ENCODE assay signal across 13 cellular contexts in the genomic region with DNA sequence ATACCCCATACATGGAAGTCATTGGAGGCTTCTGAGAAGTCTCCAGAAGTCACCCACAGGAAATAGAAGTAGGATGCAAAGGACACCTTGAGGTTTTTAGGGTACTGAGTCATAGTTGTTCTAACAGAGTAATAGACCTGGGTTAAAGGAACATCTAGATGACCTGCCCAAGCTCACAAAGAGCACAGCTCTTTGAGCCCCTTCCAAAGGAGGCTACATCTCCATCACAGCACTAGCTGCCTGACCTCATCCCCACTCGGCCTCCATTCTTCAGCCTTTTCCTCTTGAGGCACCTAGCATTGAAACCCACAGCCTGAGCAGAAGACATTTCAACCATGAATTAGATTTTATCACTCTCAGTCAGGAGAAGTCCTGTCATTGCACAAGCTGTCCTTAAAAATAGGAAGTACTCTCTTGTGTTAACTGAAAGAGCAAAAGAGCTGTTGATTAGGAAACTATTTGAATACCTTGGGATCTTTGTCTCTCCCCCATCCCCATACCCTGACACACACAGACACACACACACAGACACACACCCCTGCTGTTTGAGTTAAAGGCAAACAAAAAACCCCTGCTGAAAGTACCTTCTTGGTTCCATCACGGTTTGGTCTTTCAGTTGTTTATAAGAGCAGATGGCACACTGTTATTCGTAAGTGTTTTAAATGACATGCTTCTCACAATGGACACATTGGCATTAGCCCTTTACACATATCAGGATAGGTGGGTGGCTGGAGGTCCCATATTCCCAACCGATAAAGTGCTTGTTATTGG. TPM values are rescaled to one million over a fixed set of nuclear protein-coding genes. Genes with fewer than 3 reads are reported as not detected.
DNase-seq lines count a peak whose midpoint lies in the region; ATAC-seq and TF ChIP-seq lines count a peak whose summit lies in the region.
"Had no signal": no experiment of that assay in that cellular context is flagged by ENCODE, and none has a peak within 500 bp of the region (broad histone marks: within the 10 kb centered on the region; RNA-seq: fewer than 3 reads in every experiment).

No MANE protein-coding gene starts in this region.

- H3K79me1 ChIP-seq in H9 (ENCODE audit: insufficient read depth, low read depth, low read length, poor library complexity, severe bottlenecking): no peaks in the 10 kb centered on the region

- H2BK5ac ChIP-seq in H9 (ENCODE audit: insufficient read length, low read length): no peak overlapping the region

- no peaks in the 10 kb centered on the region for H3K23me2 ChIP-seq in H9 (ENCODE audit: insufficient read length, low read depth, low read length, poor library complexity, severe bottlenecking)

- H2AFZ ChIP-seq in H9 (ENCODE audit: low read length): no peak overlapping the region

- no peaks in the 10 kb centered on the region for H3K27me3 Mint-ChIP-seq in H9 (ENCODE audit: low read depth)
- H3K27me3 Mint-ChIP-seq in T-helper 17 cell: no peaks in the 10 kb centered on the region
- peaks cover 1% of the 10 kb centered on the region for H3K27me3 Mint-ChIP-seq in endothelial cell (ENCODE audit: unreplicated experiment)

- no peak overlapping the region for H2BK15ac ChIP-seq in H9 (ENCODE audit: low read depth, low read length)

- H3K36me3 Mint-ChIP-seq in H9 (ENCODE audit: insufficient read depth in 1 of 3, low read depth in 3 of 3): peaks cover 5 to 22% (median 5%) of the 10 kb centered on the region in 3 experiments; a peak in 6 of 7 replicates
- H3K36me3 Mint-ChIP-seq in T-helper 17 cell (ENCODE audit: low read depth): peaks cover 11% of the 10 kb centered on the region
- H3K36me3 Mint-ChIP-seq in endothelial cell (ENCODE audit: low read depth, unreplicated experiment): peaks cover 52% of the 10 kb centered on the region

- H3K18ac ChIP-seq in H9 (ENCODE audit: insufficient read length, low read depth, low read length): no peak overlapping the region

- H3K4ac ChIP-seq in H9 (ENCODE audit: low read depth, low read length): no peak overlapping the region

- no peaks in the 10 kb centered on the region for H3K27me3 ChIP-seq in BLaER1 treated with 17β-estradiol and CSF1 and Interleukin-3, amounts not matched to agents 10 nM and 100 nM
- no peaks in the 10 kb centered on the region for H3K27me3 ChIP-seq in H9 (ENCODE audit: insufficient read depth, low read length)

- peak overlapping the region in 2 of 3 experiments; percentile 9 to 30; a peak in 2 of 7 replicates for H3K27ac Mint-ChIP-seq in H9
- peak overlapping the region; percentile 90 for H3K27ac Mint-ChIP-seq in T-helper 17 cell
- H3K27ac Mint-ChIP-seq in endothelial cell (ENCODE audit: unreplicated experiment): peak overlapping the region; percentile 30

- peaks cover 90 to 100% (median 96%) of the 10 kb centered on the region in 11 experiments for H3K36me3 ChIP-seq in BLaER1 treated with 17β-estradiol and CSF1 and Interleukin-3, amounts not matched to agents 10 nM and 100 nM

- H2BK12ac ChIP-seq in H9 (ENCODE audit: insufficient read length, low read depth, low read length): no peak overlapping the region

- no peak for TF ChIP-seq CTCF in H9 (conservative IDR thresholded peaks at IDR 0.05)
- no peak for TF ChIP-seq CTCF in endothelial cell (IDR thresholded peaks at IDR 0.05; ENCODE audit: unreplicated experiment)

- no peak overlapping the region for H2AK5ac ChIP-seq in H9 (ENCODE audit: insufficient read length, low read length)

- H3K4me1 Mint-ChIP-seq in H9: peaks cover 22 to 37% of the 10 kb centered on the region in 2 experiments
- peaks cover 31% of the 10 kb centered on the region for H3K4me1 Mint-ChIP-seq in T-helper 17 cell
- H3K4me1 Mint-ChIP-seq in endothelial cell (ENCODE audit: unreplicated experiment): peaks cover 5% of the 10 kb centered on the region

- no peak overlapping the region for H2BK20ac ChIP-seq in H9 (ENCODE audit: low read depth, low read length, poor library complexity, severe bottlenecking)

- no peak overlapping the region for H3K4me3 ChIP-seq in BLaER1 treated with 17β-estradiol and CSF1 and Interleukin-3, amounts not matched to agents 10 nM and 100 nM

- no peak overlapping the region for H4K91ac ChIP-seq in H9 (ENCODE audit: insufficient read length, low read depth, low read length)

- peak overlapping the region in 8 of 11 experiments; percentile 25 to 84 (median 72); a peak in 16 of 22 replicates for H3K4me2 ChIP-seq in BLaER1 treated with 17β-estradiol and CSF1 and Interleukin-3, amounts not matched to agents 10 nM and 100 nM
- no peak overlapping the region for H3K4me2 ChIP-seq in H9 (ENCODE audit: insufficient read depth, insufficient read length, low read length)

- no peak overlapping the region for H3K14ac ChIP-seq in H9 (ENCODE audit: insufficient read depth, low read length)

- H3K4me1 ChIP-seq in BLaER1 treated with 17β-estradiol and CSF1 and Interleukin-3, amounts not matched to agents 10 nM and 100 nM: peaks cover 0 to 75% (median 41%) of the 10 kb centered on the region in 10 experiments; a peak in 15 of 20 replicates
- 0 out of 2 replicates have a peak, but pooled peaks cover 2% of the 10 kb centered on the region for H3K4me1 ChIP-seq in H9 (ENCODE audit: insufficient read depth, low read length)
- H3K4me1 ChIP-seq: Caco-2 had no signal

- ATAC-seq in T-helper 17 cell: peak; percentile 87
- no peak for ATAC-seq in GM19395 (IDR thresholded peaks at IDR 0.05; ENCODE audit: unreplicated experiment)
- ATAC-seq in HG03175 (IDR thresholded peaks at IDR 0.05; ENCODE audit: unreplicated experiment): no peak
- ATAC-seq: PC-3, sciatic nerve had no signal

- H3K9ac ChIP-seq in BLaER1 treated with 17β-estradiol and CSF1 and Interleukin-3, amounts not matched to agents 10 nM and 100 nM: peak overlapping the region in 9 of 11 experiments; percentile 6 to 69 (median 54); a peak in 14 of 22 replicates
- no peak overlapping the region for H3K9ac ChIP-seq in H9 (ENCODE audit: extremely low read depth, insufficient read length, low read length)

- no peaks in the 10 kb centered on the region for H3K9me3 Mint-ChIP-seq in H9
- H3K9me3 Mint-ChIP-seq in endothelial cell (ENCODE audit: unreplicated experiment): no peaks in the 10 kb centered on the region

- peaks cover 0 to 38% (median 0%) of the 10 kb centered on the region in 11 experiments; a peak in 4 of 22 replicates for H4K20me1 ChIP-seq in BLaER1 treated with 17β-estradiol and CSF1 and Interleukin-3, amounts not matched to agents 10 nM and 100 nM
- H4K20me1 ChIP-seq in H9 (ENCODE audit: control insufficient read depth, insufficient read depth, insufficient read length): no peaks in the 10 kb centered on the region

- H3K79me2 ChIP-seq in H9 (ENCODE audit: insufficient read depth, low read length): no peaks in the 10 kb centered on the region

- DNase-seq in H9: no peak
- DNase-seq in T-helper 17 cell: no peak
- no peak for DNase-seq in endothelial cell (ENCODE audit: low spot score)
- DNase-seq in H4 (ENCODE audit: low spot score): no peak
- no peak for DNase-seq in NCI-H1694 (lab: John Stamatoyannopoulos, UW)
- DNase-seq: Caco-2, midbrain, PC-3 had no signal

- H3T11ph ChIP-seq in H9 (ENCODE audit: low read length): no peak overlapping the region

- H4K5ac ChIP-seq in H9 (ENCODE audit: insufficient read length, low read depth, low read length): no peak overlapping the region

- no peak overlapping the region for H4K8ac ChIP-seq in H9 (replicated peaks; ENCODE audit: insufficient read length, low read depth, low read length)

- no peak overlapping the region for H2BK120ac ChIP-seq in H9 (ENCODE audit: low read depth, low read length, poor library complexity, severe bottlenecking)

- H3K4me3 Mint-ChIP-seq in H9 (no peak overlapping the region), T-helper 17 cell (peak overlapping the region; percentile 70), endothelial cell (ENCODE audit: unreplicated experiment) (peak overlapping the region; percentile 35)

- H3K9me3 ChIP-seq in BLaER1 treated with 17β-estradiol and CSF1 and Interleukin-3, amounts not matched to agents 10 nM and 100 nM (replicated peaks in 1 of 11): no peaks in the 10 kb centered on the region
- no peaks in the 10 kb centered on the region for H3K9me3 ChIP-seq in H9 (ENCODE audit: control insufficient read depth, low read depth, low read length)
- H3K9me3 ChIP-seq in T-helper 17 cell (ENCODE audit: control insufficient read depth, low read length, poor library complexity, severe bottlenecking): peaks cover 3% of the 10 kb centered on the region
- H3K9me3 ChIP-seq: Caco-2 had no signal

- H3K23ac ChIP-seq in H9 (ENCODE audit: insufficient read length, low read depth, low read length): no peak overlapping the region

- H3K56ac ChIP-seq in H9 (ENCODE audit: insufficient read length, low read depth, low read length): no peak overlapping the region

- no CpG with 5 or more reads among the region's 4 CpGs for WGBS in H9 (ENCODE audit: extremely low coverage, insufficient read length, low lambda C conversion rate)

- peak overlapping the region in 10 of 11 experiments; percentile 38 to 84 (median 74); a peak in 19 of 22 replicates for H3K27ac ChIP-seq in BLaER1 treated with 17β-estradiol and CSF1 and Interleukin-3, amounts not matched to agents 10 nM and 100 nM
- no peak overlapping the region for H3K27ac ChIP-seq in H9 (ENCODE audit: insufficient read length, low read depth, low read length)

RNA-seq across cellular contexts. Expression of a gene that starts 22.2 kb away (rescaled TPM):
- total RNA-seq in H9 (2021): 12.9 and 13.4 TPM in 2 replicates
- 10 to 100 TPM; 48.5 to 73.2 TPM for total RNA-seq in T-helper 17 cell
- total RNA-seq in endothelial cell (ENCODE audit: unreplicated experiment): 57.9 TPM
- 21.8 and 23.2 TPM in 2 replicates for total RNA-seq in H4 (2014; rRNA removed; shearing (Covaris generic))

RNA-seq across cellular contexts. Expression of a gene that starts 30.4 kb away (rescaled TPM):
- total RNA-seq in H9 (2021): not detected in 2 replicates
- not detected for total RNA-seq in T-helper 17 cell
- total RNA-seq in endothelial cell (ENCODE audit: unreplicated experiment): not detected
- total RNA-seq in H4 (2014; rRNA removed; shearing (Covaris generic)): not detected in 2 replicates
- total RNA-seq: activated CD8-positive, alpha-beta memory T cell treated with anti-CD3 and anti-CD28 coated beads for 36 hours; Caco-2; PC-3; sciatic nerve had no signal

RNA-seq across cellular contexts. Expression of a gene that starts 34.7 kb away (rescaled TPM):
- total RNA-seq in H9 (2021) (3.2 and 4.1 TPM in 2 replicates), T-helper 17 cell (10 to 100 TPM; 13.3 to 20.4 TPM), endothelial cell (ENCODE audit: unreplicated experiment) (80.7 TPM)
- 4.3 and 6.6 TPM in 2 replicates for total RNA-seq in H4 (2014; rRNA removed; shearing (Covaris generic))

Comparison
In these comparisons a context has a peak if more than half of its experiments do, and no peak if none do; other contexts are left out.
1. H3K27ac Mint-ChIP-seq: peak in every context shown above with its lines; median percentile 90 in T-helper 17 cell; 30 in endothelial cell; 20 in H9.
2. H3K4me3 Mint-ChIP-seq: peak in T-helper 17 cell (single experiment) and endothelial cell (single experiment); none in H9 (0 of 2).